In genomic region chr5:66814146-66814991, GRCh38 we compare ENCODE assay signal across 8 cellular contexts.
A peak's percentile ranks its signal among the peaks of the same experiment; 100 is the strongest.
DNase-seq lines count a peak whose midpoint lies in the region; ATAC-seq and TF ChIP-seq lines count a peak whose summit lies in the region.

No MANE protein-coding gene starts in this region.

- H3K4me1 ChIP-seq in ascending aorta, result no peaks in the 10 kb centered on the region

- H3K9me3 ChIP-seq in ascending aorta, result no peaks in the 10 kb centered on the region

- peak; percentile 54 for ATAC-seq in HG02981 (IDR thresholded peaks at IDR 0.05; ENCODE audit: unreplicated experiment)

- H3K27ac ChIP-seq in 22Rv1 (no peak overlapping the region), ascending aorta (no peak overlapping the region)

- H3K27me3 ChIP-seq in ascending aorta, result no peaks in the 10 kb centered on the region

- TF ChIP-seq CTCF in 22Rv1 (IDR thresholded peaks at IDR 0.05) (peak; percentile 89), ascending aorta (IDR thresholded peaks at IDR 0.05) (peak; percentile 34 to 72 (median 71))

- intact Hi-C loops in ascending aorta (cut with DNase I), result loop anchor here (2.0 to 5.0 kb wide), 2 partner anchors 343 to 394 kb away; no protein-coding TSS in a partner anchor

- DNase-seq in ELF-1 (ENCODE audit: low read depth, low spot score) (peak; percentile 63), OCI-M1 (lab: John Stamatoyannopoulos, UW) (peak; percentile 73), ascending aorta (ENCODE audit: low spot score in 2 of 2) (no peak), iris pigment epithelial cell (ENCODE audit: low read depth) (peak; percentile 57), epidermal melanocyte (ENCODE audit: insufficient read length, low spot score) (no peak)
- DNase-seq in stimulated activated CD4-positive, alpha-beta T cell treated with anti-CD3 and anti-CD28 coated beads, Interleukin-2, amount 100 ng/mL, for 48 hours, result peak; percentile 39 to 48

- no peak overlapping the region for H3K4me3 ChIP-seq in ascending aorta

- H3K36me3 ChIP-seq in ascending aorta, result no peaks in the 10 kb centered on the region

Comparison
In these comparisons a context has a peak if more than half of its experiments do, and no peak if none do; other contexts are left out.
1. DNase-seq: peak in ELF-1 (single experiment), OCI-M1 (single experiment), iris pigment epithelial cell (single experiment) and stimulated activated CD4-positive, alpha-beta T cell treated with anti-CD3 and anti-CD28 coated beads, Interleukin-2, amount 100 ng/mL, for 48 hours (2 of 2); none in ascending aorta (0 of 2) and epidermal melanocyte (single experiment).